14 cellular contexts compared by ENCODE assay signal in genomic region chr5:149212203-149212951, GRCh38. TPM values are rescaled to one million over a fixed set of nuclear protein-coding genes. Genes with fewer than 3 reads are reported as not detected.
DNase-seq lines count a peak whose midpoint lies in the region; ATAC-seq, FAIRE-seq and TF ChIP-seq lines count a peak whose summit lies in the region.
"Had no signal": no experiment of that assay in that cellular context is flagged by ENCODE, and none has a peak within 500 bp of the region (broad histone marks: within the 10 kb centered on the region; RNA-seq: fewer than 3 reads in every experiment).

No MANE protein-coding gene starts in this region.

- H3K36me3 Mint-ChIP-seq in astrocyte (ENCODE audit: low read depth, unreplicated experiment): no peaks in the 10 kb centered on the region
- H3K36me3 Mint-ChIP-seq in glutamatergic neuron (ENCODE audit: unreplicated experiment): no peaks in the 10 kb centered on the region
- H3K36me3 Mint-ChIP-seq: type B pancreatic cell had no signal

- H3K36me3 ChIP-seq in left ventricle myocardium inferior (peaks cover 71% of the 10 kb centered on the region), astrocyte (ENCODE audit: insufficient read depth, low read length) (no peaks in the 10 kb centered on the region), upper lobe of right lung (no peaks in the 10 kb centered on the region), H7 (replicated peaks; ENCODE audit: control insufficient read depth, insufficient read depth, low read length) (no peaks in the 10 kb centered on the region)
- H3K36me3 ChIP-seq: BE2C had no signal

- H3K9me3 Mint-ChIP-seq in astrocyte (ENCODE audit: unreplicated experiment) (no peaks in the 10 kb centered on the region), glutamatergic neuron (ENCODE audit: unreplicated experiment) (peaks cover 13% of the 10 kb centered on the region)
- H3K9me3 Mint-ChIP-seq: type B pancreatic cell had no signal

- peaks cover 3% of the 10 kb centered on the region for H3K27me3 Mint-ChIP-seq in astrocyte (ENCODE audit: low read depth, unreplicated experiment)
- H3K27me3 Mint-ChIP-seq in glutamatergic neuron (ENCODE audit: unreplicated experiment): peaks cover 5% of the 10 kb centered on the region

- H2AFZ ChIP-seq in astrocyte (ENCODE audit: low read depth, low read length): no peak overlapping the region

- H3K4me2 ChIP-seq in astrocyte (ENCODE audit: low read length): peak overlapping the region; percentile 65

- ATAC-seq in left ventricle myocardium superior (no peak), upper lobe of right lung (peak; percentile 58), HG03457 (IDR thresholded peaks at IDR 0.05; ENCODE audit: unreplicated experiment) (no peak)
- ATAC-seq: sciatic nerve had no signal

- H3K4me1 ChIP-seq in left ventricle myocardium inferior: peaks cover 69% of the 10 kb centered on the region
- H3K4me1 ChIP-seq in astrocyte (ENCODE audit: insufficient read depth, low read length): peaks cover 39% of the 10 kb centered on the region
- peaks cover 13% of the 10 kb centered on the region for H3K4me1 ChIP-seq in upper lobe of right lung
- H3K4me1 ChIP-seq: BE2C had no signal

- intact Hi-C loops in left ventricle myocardium inferior (cut with micrococcal nuclease) (no loop called here), left ventricle myocardium superior (cut with micrococcal nuclease) (no loop called here), upper lobe of right lung (cut with DNase I) (no loop called here)

- H3K4me3 Mint-ChIP-seq in astrocyte (ENCODE audit: unreplicated experiment): no peak overlapping the region
- peak overlapping the region; percentile 8 for H3K4me3 Mint-ChIP-seq in glutamatergic neuron (ENCODE audit: unreplicated experiment)
- H3K4me3 Mint-ChIP-seq: type B pancreatic cell had no signal

- H3K4me3 ChIP-seq in left ventricle myocardium inferior (no peak overlapping the region), astrocyte (ENCODE audit: insufficient read depth, low read depth, low read length) (no peak overlapping the region), upper lobe of right lung (no peak overlapping the region), H7 (ENCODE audit: insufficient read depth, low read depth, low read length) (no peak overlapping the region)

- FAIRE-seq in astrocyte (lab: Jason Lieb, UNC): peak; percentile 99

- DNase-seq in left ventricle myocardium inferior (no peak), left ventricle myocardium superior (no peak), astrocyte (ENCODE audit: low read depth) (peak; percentile 100), glutamatergic neuron (no peak), upper lobe of right lung (no peak), activated T-cell treated with anti-CD3 and anti-CD28 coated beads for 4 hours (no peak), H7 (no peak)
- DNase-seq: BE2C, NCI-H2029 treated with DMSO at 0.1 percent for 48 hours, OCI-M1 had no signal

- H3K27me3 ChIP-seq in left ventricle myocardium inferior (ENCODE audit: low read depth) (no peaks in the 10 kb centered on the region), astrocyte (ENCODE audit: insufficient read depth, low read length) (no peaks in the 10 kb centered on the region), upper lobe of right lung (no peaks in the 10 kb centered on the region), H7 (ENCODE audit: control insufficient read depth, insufficient read depth, low read length) (no peaks in the 10 kb centered on the region)
- H3K27me3 ChIP-seq: BE2C had no signal

- peak overlapping the region; percentile 24 for H3K27ac ChIP-seq in left ventricle myocardium inferior (replicated peaks)
- peak overlapping the region; percentile 96 for H3K27ac ChIP-seq in astrocyte (ENCODE audit: low read depth, low read length)
- H3K27ac ChIP-seq in upper lobe of right lung: no peak overlapping the region

- TF ChIP-seq CTCF in left ventricle myocardium inferior (IDR thresholded peaks at IDR 0.05; ENCODE audit: borderline replicate concordance): no peak
- no peak for TF ChIP-seq CTCF in astrocyte (IDR thresholded peaks at IDR 0.05; ENCODE audit: insufficient read depth, low read depth, low read length)
- TF ChIP-seq CTCF in glutamatergic neuron (IDR thresholded peaks at IDR 0.05; ENCODE audit: partially characterized antibody, unreplicated experiment): no peak
- TF ChIP-seq CTCF in upper lobe of right lung (IDR thresholded peaks at IDR 0.05): no peak

- H3K79me2 ChIP-seq in astrocyte (ENCODE audit: insufficient read depth, low read length): no peaks in the 10 kb centered on the region

- H3K9me3 ChIP-seq in left ventricle myocardium inferior (replicated peaks): no peaks in the 10 kb centered on the region
- no peaks in the 10 kb centered on the region for H3K9me3 ChIP-seq in astrocyte (ENCODE audit: insufficient read depth, low read depth, low read length)
- no peaks in the 10 kb centered on the region for H3K9me3 ChIP-seq in upper lobe of right lung
- H3K9me3 ChIP-seq: BE2C had no signal

- H4K20me1 ChIP-seq in astrocyte (ENCODE audit: insufficient read depth, low read length): no peaks in the 10 kb centered on the region

- H3K27ac Mint-ChIP-seq in astrocyte (ENCODE audit: unreplicated experiment): peak overlapping the region; percentile 31
- peak overlapping the region; percentile 89 for H3K27ac Mint-ChIP-seq in glutamatergic neuron (ENCODE audit: unreplicated experiment)
- H3K27ac Mint-ChIP-seq: type B pancreatic cell had no signal

- H3K4me1 Mint-ChIP-seq in astrocyte (ENCODE audit: low read depth, unreplicated experiment) (peaks cover 15% of the 10 kb centered on the region), glutamatergic neuron (ENCODE audit: low read depth, unreplicated experiment) (peaks cover 38% of the 10 kb centered on the region)

- peak overlapping the region; percentile 68 for H3K9ac ChIP-seq in astrocyte (ENCODE audit: low read length)

RNA-seq across cellular contexts. Expression of gene AFAP1L1, which starts 59.3 kb away (rescaled TPM):
- 40.6 TPM for total RNA-seq in left ventricle myocardium inferior
- 48.9 TPM for total RNA-seq in left ventricle myocardium superior
- 7.6 and 8.3 TPM in 2 replicates for total RNA-seq in astrocyte
- 0.25 TPM for total RNA-seq in glutamatergic neuron (ENCODE audit: unreplicated experiment)
- total RNA-seq in upper lobe of right lung: 32.7 TPM
- 2.2 and 3.3 TPM in 2 replicates for total RNA-seq in H7 (2014; rRNA removed; shearing (Covaris generic))
- total RNA-seq: T-helper 2 cell treated with Interferon-gamma antibody and Interleukin-4, amounts not matched to agents 100 ng/mL and 5 ng/mL, for 36 hours had no signal
